Comparison of ENCODE assay signal across 16 cellular contexts in the genomic region with DNA sequence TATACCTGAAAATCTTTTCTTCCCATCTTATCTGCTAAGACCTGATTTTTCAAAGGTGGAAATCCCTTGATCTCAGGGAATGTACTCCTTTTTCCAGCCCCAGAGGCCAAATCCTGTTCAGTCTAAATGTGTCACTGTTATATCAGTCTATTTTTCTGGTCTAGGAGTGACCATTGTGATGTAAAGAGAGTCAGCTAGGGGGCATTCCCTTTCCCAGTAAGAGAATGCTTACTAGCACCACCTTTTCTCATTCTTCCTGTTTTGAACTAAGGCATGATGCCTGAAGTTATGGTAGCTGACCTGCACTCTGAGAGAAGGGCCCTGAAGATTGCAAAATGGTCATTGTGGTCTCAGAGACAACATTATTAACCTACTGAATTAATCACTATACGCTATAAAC.
"Had no signal": no experiment of that assay in that cellular context is flagged by ENCODE, and none has a peak within 500 bp of the region (broad histone marks: within the 10 kb centered on the region; RNA-seq: fewer than 3 reads in every experiment).

No MANE protein-coding gene starts in this region.

- H3K4me1 ChIP-seq: body of pancreas had no signal

- H2AFZ ChIP-seq: hepatocyte had no signal

- H3K9me3 ChIP-seq: body of pancreas had no signal

- ATAC-seq: activated CD8-positive, alpha-beta T cell treated with anti-CD3 and anti-CD28 coated beads, Interleukin-2, amount 10 ng/mL, durations not matched to agents 7 days and 5 days; body of pancreas; left lobe of liver; right cardiac atrium; stimulated activated naive CD8-positive, alpha-beta T cell treated with anti-CD3 and anti-CD28 coated beads, Interleukin-15, amount 100 ng/mL, for 72 hours had no signal

- DNase-seq: activated CD4-positive, alpha-beta T cell treated with anti-CD3 and anti-CD28 coated beads, Interleukin-2, amount 10 ng/mL, durations not matched to agents 7 days and 5 days; activated CD8-positive, alpha-beta T cell treated with anti-CD3 and anti-CD28 coated beads, Interleukin-2, amount 10 ng/mL, durations not matched to agents 7 days and 5 days; activated naive CD4-positive, alpha-beta T cell treated with anti-CD3 and anti-CD28 coated beads for 36 hours; activated T-cell treated with anti-CD3 and anti-CD28 coated beads, Interleukin-2, amount 50 U/mL, for 24 hours; body of pancreas; midbrain; occipital lobe; right cardiac atrium; stimulated activated naive CD8-positive, alpha-beta T cell treated with anti-CD3 and anti-CD28 coated beads, Interleukin-15, amount 100 ng/mL, for 72 hours; T-helper 1 cell; T-helper 9 cell had no signal

- H3K27me3 ChIP-seq: body of pancreas, hepatocyte had no signal

- H3K27ac ChIP-seq: body of pancreas, epithelial cell of prostate, hepatocyte, skin epidermis had no signal

- H3K79me2 ChIP-seq: hepatocyte had no signal

- H3K4me2 ChIP-seq: hepatocyte had no signal

- H3K4me3 ChIP-seq: body of pancreas, hepatocyte, skin epidermis had no signal

- FAIRE-seq: keratinocyte had no signal
